Comparison of ENCODE assay signal across 8 cellular contexts in genomic region chr3:139520028-139520737, GRCh38. TPM values are rescaled to one million over a fixed set of nuclear protein-coding genes. Genes with fewer than 3 reads are reported as not detected.
DNase-seq lines count a peak whose midpoint lies in the region; ATAC-seq and TF ChIP-seq lines count a peak whose summit lies in the region.

No MANE protein-coding gene starts in this region.

- peaks cover 0 to 11% (median 0%) of the 10 kb centered on the region in 3 donors for H3K4me1 ChIP-seq in esophagus squamous epithelium
- no peaks in the 10 kb centered on the region for H3K4me1 ChIP-seq in smooth muscle cell (ENCODE audit: low read depth)

- TF ChIP-seq CTCF in esophagus squamous epithelium (IDR thresholded peaks at IDR 0.05) (peak in 4 of 6 experiments; percentile 20 to 72 (median 32)), smooth muscle cell (IDR thresholded peaks at IDR 0.05; ENCODE audit: borderline replicate concordance, insufficient read depth, poor library complexity, severe bottlenecking) (peak; percentile 30)

- H3K79me2 ChIP-seq in smooth muscle cell (ENCODE audit: low read depth), result no peaks in the 10 kb centered on the region

- ATAC-seq in HG02852 (IDR thresholded peaks at IDR 0.05; ENCODE audit: unreplicated experiment) (no peak), GM19455 (IDR thresholded peaks at IDR 0.05; ENCODE audit: unreplicated experiment) (no peak), GM18520 (IDR thresholded peaks at IDR 0.05; ENCODE audit: unreplicated experiment) (no peak)

- peak; percentile 22 to 36 for DNase-seq in activated CD4-positive, alpha-beta T cell treated with anti-CD3 and anti-CD28 coated beads, Interleukin-2, amount 50 U/mL, for 48 hours
- no peak for DNase-seq in activated CD4-positive, alpha-beta T cell treated with anti-CD3 and anti-CD28 coated beads, Interleukin-2, amount 50 U/mL, for 4 hours
- peak; percentile 46 for DNase-seq in NCI-H2107 (lab: John Stamatoyannopoulos, UW)
- no peak for DNase-seq in esophagus squamous epithelium (lab: John Stamatoyannopoulos, UW)
- no peak for DNase-seq in smooth muscle cell (lab: John Stamatoyannopoulos, UW; ENCODE audit: unreplicated experiment)

- no peaks in the 10 kb centered on the region for H3F3A ChIP-seq in smooth muscle cell (ENCODE audit: low read depth)

- no peaks in the 10 kb centered on the region for H3K36me3 ChIP-seq in esophagus squamous epithelium
- H3K36me3 ChIP-seq in smooth muscle cell (ENCODE audit: low read depth), result no peaks in the 10 kb centered on the region

- no peak overlapping the region for H3K9ac ChIP-seq in smooth muscle cell (ENCODE audit: low read depth)

- H4K20me1 ChIP-seq in smooth muscle cell (ENCODE audit: low read depth), result no peaks in the 10 kb centered on the region

- intact Hi-C loops in esophagus squamous epithelium (cut with DNase I), result no loop called here

- WGBS in esophagus squamous epithelium, 2 donors, result 69 to 76% methylated on average over 3 of the region's 7 CpGs
- WGBS in smooth muscle cell (ENCODE audit: low lambda C conversion rate), result 84% methylated on average over 7 of the region's 7 CpGs

- no peak overlapping the region for H3K4me2 ChIP-seq in smooth muscle cell

- H2AFZ ChIP-seq in smooth muscle cell (ENCODE audit: low read depth), result no peak overlapping the region

- TF ChIP-seq POLR2A in esophagus squamous epithelium (IDR thresholded peaks at IDR 0.05), result no peak

- H3K27ac ChIP-seq in esophagus squamous epithelium (no peak overlapping the region), smooth muscle cell (ENCODE audit: low read depth) (no peak overlapping the region)

- no peak overlapping the region for H3K4me3 ChIP-seq in esophagus squamous epithelium
- no peak overlapping the region for H3K4me3 ChIP-seq in smooth muscle cell

- H3K27me3 ChIP-seq in esophagus squamous epithelium (no peaks in the 10 kb centered on the region), smooth muscle cell (ENCODE audit: low read depth) (no peaks in the 10 kb centered on the region)

- H3K9me3 ChIP-seq in esophagus squamous epithelium (no peaks in the 10 kb centered on the region), smooth muscle cell (replicated peaks; ENCODE audit: low read depth) (no peaks in the 10 kb centered on the region)

RNA-seq across cellular contexts. Expression of gene RBP1, which starts 19.4 kb away (rescaled TPM):
- 10 to 100 TPM in 3 of 4 donors, 1 to 10 TPM in 1; 9.0 to 42.9 (median 21.6) TPM for total RNA-seq in esophagus squamous epithelium
- 3.7 and 16.6 TPM in 2 replicates for total RNA-seq in smooth muscle cell
- polyA plus RNA-seq in smooth muscle cell, result 30.2 and 35.0 TPM in 2 replicates

RNA-seq across cellular contexts. Expression of gene RBP2, which starts 43.9 kb away (rescaled TPM):
- not detected for total RNA-seq in esophagus squamous epithelium
- not detected in 2 replicates for total RNA-seq in smooth muscle cell
- polyA plus RNA-seq in smooth muscle cell, result not detected in 2 replicates

Comparison
In these comparisons a context has a peak if more than half of its experiments do, and no peak if none do; other contexts are left out.
1. DNase-seq: peak in activated CD4-positive, alpha-beta T cell treated with anti-CD3 and anti-CD28 coated beads, Interleukin-2, amount 50 U/mL, for 48 hours (2 of 2) and NCI-H2107 (single experiment); none in activated CD4-positive, alpha-beta T cell treated with anti-CD3 and anti-CD28 coated beads, Interleukin-2, amount 50 U/mL, for 4 hours (0 of 2), esophagus squamous epithelium (single experiment) and smooth muscle cell (single experiment).